28 cellular contexts compared by ENCODE assay signal in the genomic region with DNA sequence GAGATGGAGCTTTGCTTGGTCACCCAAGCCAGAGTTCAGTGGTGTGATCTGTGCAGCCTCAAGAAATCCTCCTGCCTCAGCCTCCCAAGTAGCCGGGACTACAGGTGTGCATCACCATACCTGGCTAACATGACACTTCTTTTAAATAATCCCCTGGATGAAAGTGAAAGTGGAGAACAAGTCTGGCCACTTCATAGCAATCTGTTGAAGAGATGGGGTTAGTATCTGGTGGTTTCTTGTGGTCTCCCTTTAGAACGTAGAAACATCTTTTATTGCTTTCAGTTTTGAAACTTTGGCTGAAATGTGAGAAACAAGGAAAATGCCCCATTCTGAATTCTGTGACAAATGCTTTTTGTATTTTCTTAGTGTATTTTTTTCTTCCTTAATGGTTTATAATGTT.
DNase-seq lines count a peak whose midpoint lies in the region; ATAC-seq and TF ChIP-seq lines count a peak whose summit lies in the region.
"Had no signal": no experiment of that assay in that cellular context is flagged by ENCODE, and none has a peak within 500 bp of the region (broad histone marks: within the 10 kb centered on the region; RNA-seq: fewer than 3 reads in every experiment).

No MANE protein-coding gene starts in this region.

- DNase-seq in DND-41: no peak
- DNase-seq in Jurkat, Clone E6-1 (ENCODE audit: low read depth, low spot score): peak; percentile 41
- DNase-seq in central memory CD4-positive, alpha-beta T cell: no peak
- DNase-seq in mucosa of gallbladder (ENCODE audit: low spot score): no peak
- DNase-seq in ecto neural progenitor cell (ENCODE audit: low spot score): no peak
- DNase-seq: activated CD4-positive, alpha-beta T cell treated with anti-CD3 and anti-CD28 coated beads for 36 hours; activated effector memory CD4-positive, alpha-beta T cell treated with anti-CD3 and anti-CD28 coated beads, Interleukin-2, amount 50 U/mL, for 16 hours; CD8-positive, alpha-beta memory T cell; DMS 273 treated with DMSO at 0.1 percent for 48 hours; H9; KBM-7; left lung; mesendoderm; naive B cell; NCI-H146; NCI-H2107; NCI-H446 treated with DMSO at 0.1 percent for 48 hours; stimulated activated CD4-positive, alpha-beta T cell treated with anti-CD3 and anti-CD28 coated beads, Interleukin-4, amount 100 ng/mL, for 24 hours; substantia nigra; upper lobe of left lung had no signal

- H2AFZ ChIP-seq in DND-41 (ENCODE audit: low read depth, low read length): no peak overlapping the region

- H3K79me2 ChIP-seq in DND-41 (ENCODE audit: insufficient read depth, low read length): no peaks in the 10 kb centered on the region

- no peaks in the 10 kb centered on the region for H3K9me3 ChIP-seq in DND-41 (ENCODE audit: insufficient read depth, low read length, severe bottlenecking)
- H3K9me3 ChIP-seq: neutrophil, prostate gland, upper lobe of left lung had no signal

- H3K36me3 ChIP-seq in DND-41 (ENCODE audit: insufficient read depth, low read length): no peaks in the 10 kb centered on the region
- H3K36me3 ChIP-seq: left lung, neutrophil, prostate gland, upper lobe of left lung had no signal

- H3K27me3 ChIP-seq in DND-41 (ENCODE audit: insufficient read depth, low read length, poor library complexity): no peaks in the 10 kb centered on the region
- H3K27me3 ChIP-seq: left lung, neutrophil, upper lobe of left lung had no signal

- H4K20me1 ChIP-seq in DND-41 (ENCODE audit: insufficient read depth, low read length): no peaks in the 10 kb centered on the region

- no peak overlapping the region for H3K4me3 ChIP-seq in DND-41 (ENCODE audit: low read depth in 1 of 2, low read length in 2 of 2)
- H3K4me3 ChIP-seq in Jurkat, Clone E6-1 (ENCODE audit: low read length): no peak overlapping the region
- H3K4me3 ChIP-seq: left lung, prostate gland, upper lobe of left lung had no signal

- ATAC-seq in DND-41 (ENCODE audit: insufficient read depth, low read depth) (peak; percentile 59; the same call in 2 of the 3 replicates), GM18870 (IDR thresholded peaks at IDR 0.05; ENCODE audit: unreplicated experiment) (peak; percentile 91), HG02798 (IDR thresholded peaks at IDR 0.05; ENCODE audit: poor library complexity, unreplicated experiment) (peak; percentile 78), GM19324 (IDR thresholded peaks at IDR 0.05; ENCODE audit: low FRiP score, unreplicated experiment) (no peak)
- ATAC-seq: activated CD4-positive, alpha-beta T cell treated with anti-CD3 and anti-CD28 coated beads for 36 hours; left lung; sciatic nerve; SK-N-SH treated with all-trans-retinoic acid at 6 μM for 48 hours; stimulated activated memory B cell treated with anti-CD40 and anti-IgM and Interleukin-4, amounts not matched to agents 10 μg/mL and 1 μg/mL and 100 μg/mL, for 72 hours had no signal

- H3K9ac ChIP-seq in DND-41 (ENCODE audit: low read depth, low read length): no peak overlapping the region

- peak overlapping the region; percentile 17; the same call in 1 of the 2 replicates for H3K4me2 ChIP-seq in DND-41 (ENCODE audit: insufficient read depth, low read length)

- no peak for TF ChIP-seq CTCF in DND-41 (IDR thresholded peaks at IDR 0.05; ENCODE audit: borderline replicate concordance, extremely low read depth, low read length, poor library complexity, severe bottlenecking)

- no peak overlapping the region for H3K27ac ChIP-seq in DND-41 (ENCODE audit: low read length)
- H3K27ac ChIP-seq: left lung, neutrophil, prostate gland, upper lobe of left lung had no signal

- peaks cover 25% of the 10 kb centered on the region for H3K4me1 ChIP-seq in DND-41 (ENCODE audit: insufficient read depth, low read length)
- H3K4me1 ChIP-seq: left lung, prostate gland, upper lobe of left lung had no signal
